Comparison of ENCODE assay signal across 2 cellular contexts in genomic region chr7:16742547-16742946, GRCh38.
TF ChIP-seq lines count a peak whose summit lies in the region.

No MANE protein-coding gene starts in this region.

TF ChIP-seq in IMR-90, 13 proteins besides CTCF, POLR2A, EP300 and RAD21 (continued from another document):
- TF ChIP-seq, protein P1, sequence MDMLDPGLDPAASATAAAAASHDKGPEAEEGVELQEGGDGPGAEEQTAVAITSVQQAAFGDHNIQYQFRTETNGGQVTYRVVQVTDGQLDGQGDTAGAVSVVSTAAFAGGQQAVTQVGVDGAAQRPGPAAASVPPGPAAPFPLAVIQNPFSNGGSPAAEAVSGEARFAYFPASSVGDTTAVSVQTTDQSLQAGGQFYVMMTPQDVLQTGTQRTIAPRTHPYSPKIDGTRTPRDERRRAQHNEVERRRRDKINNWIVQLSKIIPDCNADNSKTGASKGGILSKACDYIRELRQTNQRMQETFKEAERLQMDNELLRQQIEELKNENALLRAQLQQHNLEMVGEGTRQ (IDR thresholded peaks at IDR 0.05; ENCODE audit: low read depth, low read length) = no peak
- TF ChIP-seq CEBPB (IDR thresholded peaks at IDR 0.05; ENCODE audit: low read depth, low read length) (no peak), FOS (IDR thresholded peaks at IDR 0.05; ENCODE audit: low read depth, low read length) (no peak), NFE2L2 (IDR thresholded peaks at IDR 0.05; ENCODE audit: low read depth, low read length) (no peak), RFX5 (IDR thresholded peaks at IDR 0.05; ENCODE audit: low read depth, low read length) (no peak)

TF ChIP-seq in endothelial cell of umbilical vein, 7 proteins besides CTCF, POLR2A, EP300 and RAD21 (continued from another document):
- TF ChIP-seq JUN (IDR thresholded peaks at IDR 0.05; ENCODE audit: borderline replicate concordance, insufficient read depth, insufficient read length, low read depth) (no peak), GATA2 (IDR thresholded peaks at IDR 0.05; ENCODE audit: insufficient read depth, insufficient read length, low read depth, low read length) (no peak), FOS (IDR thresholded peaks at IDR 0.05; ENCODE audit: borderline replicate concordance, insufficient read depth, low read length) (no peak), MYC (IDR thresholded peaks at IDR 0.05; ENCODE audit: low read depth, low read length) (no peak), EZH2 (IDR thresholded peaks at IDR 0.05; ENCODE audit: borderline replicate concordance, low read depth, low read length, severe bottlenecking) (no peak)
- TF ChIP-seq, protein P2, sequence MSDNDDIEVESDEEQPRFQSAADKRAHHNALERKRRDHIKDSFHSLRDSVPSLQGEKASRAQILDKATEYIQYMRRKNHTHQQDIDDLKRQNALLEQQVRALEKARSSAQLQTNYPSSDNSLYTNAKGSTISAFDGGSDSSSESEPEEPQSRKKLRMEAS (IDR thresholded peaks at IDR 0.05; ENCODE audit: insufficient read depth, insufficient read length) = no peak
